Comparison of ENCODE assay signal across 9 cellular contexts in the genomic region with DNA sequence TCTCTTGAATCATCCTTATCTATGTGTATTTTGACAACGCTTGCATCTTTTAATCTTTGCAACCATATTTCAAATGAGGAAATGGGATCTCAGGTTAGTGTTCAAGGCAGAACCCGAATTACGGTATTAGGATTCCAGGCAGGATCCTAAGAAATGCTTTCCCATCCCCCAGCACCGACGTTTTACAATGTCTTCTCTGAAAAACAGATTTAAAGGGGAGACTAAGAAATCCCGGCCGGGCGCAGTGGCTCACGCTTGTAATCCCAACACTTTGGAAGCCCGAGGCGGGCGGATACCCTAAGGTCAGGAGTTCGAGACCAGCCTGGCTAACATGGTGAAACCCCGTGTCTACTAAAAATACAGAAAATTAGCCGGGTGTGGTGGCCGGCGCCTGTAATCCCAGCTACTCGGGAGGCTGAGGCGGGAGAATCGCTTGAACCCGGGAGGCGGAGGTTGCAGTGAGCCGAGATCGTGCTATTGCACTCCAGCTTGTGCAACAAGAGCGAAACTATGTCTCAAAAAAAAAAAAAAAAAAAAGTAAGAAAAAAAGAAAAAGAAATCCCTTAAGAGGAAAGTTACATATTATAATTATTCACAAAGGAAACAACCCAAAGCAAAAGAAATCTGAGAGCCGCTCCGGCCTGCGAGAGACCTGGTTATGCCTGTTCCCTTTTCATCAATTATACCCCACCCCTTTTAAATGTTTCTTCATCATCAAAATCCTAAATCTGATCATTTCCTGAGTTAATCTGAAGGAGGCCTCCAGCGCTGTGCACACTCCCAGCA. TPM values are rescaled to one million over a fixed set of nuclear protein-coding genes. Genes with fewer than 3 reads are reported as not detected.
DNase-seq lines count a peak whose midpoint lies in the region; ATAC-seq and TF ChIP-seq lines count a peak whose summit lies in the region.
"Had no signal": no experiment of that assay in that cellular context is flagged by ENCODE, and none has a peak within 500 bp of the region (broad histone marks: within the 10 kb centered on the region; RNA-seq: fewer than 3 reads in every experiment).

No MANE protein-coding gene starts in this region.

- DNase-seq in stimulated activated CD4-positive, alpha-beta T cell treated with anti-CD3 and anti-CD28 coated beads, Interleukin-4, amount 100 ng/mL, for 24 hours = peak; percentile 4
- no peak for DNase-seq in stimulated activated CD4-positive, alpha-beta T cell treated with anti-CD3 and anti-CD28 coated beads, Interleukin-12 subunit alpha, Interleukin-12 subunit beta, amount 100 ng/mL, for 4 hours
- no peak for DNase-seq in SJSA1 (ENCODE audit: low read depth in 1 of 2, low spot score in 2 of 2)
- peak; percentile 28 for DNase-seq in left cardiac atrium
- DNase-seq in GM10266 (ENCODE audit: extremely low spot score) = no peak
- no peak for DNase-seq in type B pancreatic cell (ENCODE audit: extremely low spot score, unreplicated experiment)
- no peak for DNase-seq in T1000 (lab: John Stamatoyannopoulos, UW)

- H3K27me3 ChIP-seq in SJSA1 (replicated peaks) (no peaks in the 10 kb centered on the region), skeletal muscle satellite cell (ENCODE audit: control insufficient read depth, insufficient read depth, low read length) (no peaks in the 10 kb centered on the region)

- no peak overlapping the region for H3K27ac Mint-ChIP-seq in type B pancreatic cell
- H3K27ac Mint-ChIP-seq: dendritic cell treated with granulocyte-macrophage colony-stimulating factor and Interleukin-4, amounts not matched to agents 40 ng/mL and 50 ng/mL, for 4 days had no signal

- H3K9ac ChIP-seq in skeletal muscle satellite cell (ENCODE audit: low read depth, low read length) = peak overlapping the region; percentile 94

- H3K4me3 Mint-ChIP-seq in type B pancreatic cell = no peak overlapping the region
- H3K4me3 Mint-ChIP-seq: dendritic cell treated with granulocyte-macrophage colony-stimulating factor and Interleukin-4, amounts not matched to agents 40 ng/mL and 50 ng/mL, for 4 days had no signal

- H3K36me3 Mint-ChIP-seq in type B pancreatic cell = peaks cover 7% of the 10 kb centered on the region

- peak in 1 of 2 donors; percentile 1 for ATAC-seq in left cardiac atrium

- H3K4me1 Mint-ChIP-seq in type B pancreatic cell (ENCODE audit: unreplicated experiment) = peaks cover 3% of the 10 kb centered on the region

- intact Hi-C loops in left cardiac atrium (cut with DNase I) = loop anchor here (5.0 to 10.0 kb wide), 2 partner anchors 131 to 134 kb away; a partner anchor contains a TSS

- H3K4me1 ChIP-seq in SJSA1 (replicated peaks) (peaks cover 11% of the 10 kb centered on the region), skeletal muscle satellite cell (ENCODE audit: control insufficient read depth, insufficient read depth, low read length) (peaks cover 5% of the 10 kb centered on the region)

- peak overlapping the region; percentile 54 for H3K4me3 ChIP-seq in SJSA1
- peak overlapping the region; percentile 80 for H3K4me3 ChIP-seq in skeletal muscle satellite cell (ENCODE audit: low read length)

- peaks cover under 1% of the 10 kb centered on the region for H3K27me3 Mint-ChIP-seq in type B pancreatic cell

- no peaks in the 10 kb centered on the region for H3K9me3 Mint-ChIP-seq in type B pancreatic cell
- H3K9me3 Mint-ChIP-seq: dendritic cell treated with granulocyte-macrophage colony-stimulating factor and Interleukin-4, amounts not matched to agents 40 ng/mL and 50 ng/mL, for 4 days had no signal

- peak overlapping the region; percentile 84 for H3K4me2 ChIP-seq in skeletal muscle satellite cell (ENCODE audit: low read length)

- H3K9me3 ChIP-seq in SJSA1 (replicated peaks) (no peaks in the 10 kb centered on the region), skeletal muscle satellite cell (replicated peaks; ENCODE audit: low read length) (no peaks in the 10 kb centered on the region)

- H3K36me3 ChIP-seq in SJSA1 (peaks cover 12% of the 10 kb centered on the region), skeletal muscle satellite cell (ENCODE audit: insufficient read depth, low read length) (no peaks in the 10 kb centered on the region)

- no peak for TF ChIP-seq CTCF in GM10266 (IDR thresholded peaks at IDR 0.05; ENCODE audit: control insufficient read depth, insufficient read depth, low read depth, missing control alignments)
- TF ChIP-seq CTCF in type B pancreatic cell (conservative IDR thresholded peaks at IDR 0.05) = no peak

- H3K27ac ChIP-seq in SJSA1 = peak overlapping the region; percentile 89

RNA-seq across cellular contexts. Expression of a gene that starts 0.8 kb away (rescaled TPM):
- 7.6 and 14.8 TPM in 2 replicates for total RNA-seq in SJSA1 (2014; rRNA removed; shearing (Covaris generic))
- total RNA-seq in left cardiac atrium (1 to 10 TPM; 7.0 to 8.3 TPM), type B pancreatic cell (ENCODE audit: low replicate concordance) (13.7 and 19.4 TPM in 2 replicates)
- 9.2 and 10.1 TPM in 2 replicates for total RNA-seq in skeletal muscle satellite cell (2012; rRNA removed)

Comparison
In these comparisons a context has a peak if more than half of its experiments do, and no peak if none do; other contexts are left out.
1. DNase-seq: peak in stimulated activated CD4-positive, alpha-beta T cell treated with anti-CD3 and anti-CD28 coated beads, Interleukin-4, amount 100 ng/mL, for 24 hours (single experiment) and left cardiac atrium (single experiment); none in stimulated activated CD4-positive, alpha-beta T cell treated with anti-CD3 and anti-CD28 coated beads, Interleukin-12 subunit alpha, Interleukin-12 subunit beta, amount 100 ng/mL, for 4 hours (single experiment), SJSA1 (0 of 2), GM10266 (single experiment), type B pancreatic cell (single experiment) and T1000 (single experiment).